ENCODE assay signal across 8 cellular contexts in the genomic region with DNA sequence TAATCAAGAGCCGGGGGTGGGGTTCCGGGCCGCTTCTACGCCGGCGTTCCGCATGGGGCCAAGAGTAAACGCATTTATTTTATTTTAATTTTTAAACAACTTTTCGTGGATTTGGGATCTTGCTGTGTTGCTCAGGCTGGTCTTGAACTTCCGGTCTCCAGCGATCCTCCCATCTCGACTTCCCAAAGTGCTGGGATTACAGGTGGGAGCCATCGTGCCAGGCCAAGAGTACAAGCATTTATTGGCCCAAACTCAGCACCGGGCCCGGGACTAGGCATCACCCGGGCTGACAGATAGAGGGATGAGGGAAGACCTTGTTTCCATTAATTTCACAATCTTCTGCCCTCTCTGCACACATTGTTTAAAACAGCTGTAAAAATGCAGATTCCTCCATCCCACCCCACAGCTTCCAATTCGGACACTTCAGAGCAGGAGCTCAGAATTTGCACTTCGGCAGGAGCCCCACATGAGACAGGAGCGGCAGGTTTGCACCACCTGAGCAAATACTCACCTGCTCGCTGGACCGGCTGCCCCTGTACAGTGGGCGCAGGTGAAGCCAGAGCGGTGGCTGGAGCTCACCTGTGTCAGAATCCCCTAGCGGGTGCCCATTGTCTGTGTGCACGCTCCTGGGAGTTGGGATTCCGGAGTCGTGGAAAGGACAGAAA. TPM values are rescaled to one million over a fixed set of nuclear protein-coding genes. Genes with fewer than 3 reads are reported as not detected.
DNase-seq lines count a peak whose midpoint lies in the region; ATAC-seq and TF ChIP-seq lines count a peak whose summit lies in the region.

No MANE protein-coding gene starts in this region.

- intact Hi-C loops in activated T-helper 2 cell treated with anti-CD3 and anti-CD28 coated beads, Interferon-gamma antibody, Interleukin-2, Interleukin-4, amounts not matched to agents 10 μg/mL and 5 μg/mL and 100 μg/mL, durations not matched to agents 14 hours and 24 hours and 36 hours (cut with micrococcal nuclease) = loop anchor here (10.0 kb wide), 2 partner anchors 105 to 135 kb away; partner anchors contain the start of genes COX4I1 and EMC8
- intact Hi-C loops in left lung (cut with DNase I) (no loop called here), vagina (cut with DNase I) (no loop called here)

- TF ChIP-seq CTCF in left lung (IDR thresholded peaks at IDR 0.05) (no peak), vagina (IDR thresholded peaks at IDR 0.05) (no peak)

- peak; percentile 9 for DNase-seq in stimulated activated CD4-positive, alpha-beta T cell treated with anti-CD3 and anti-CD28 coated beads, Interleukin-15, amount 100 ng/mL, for 24 hours
- DNase-seq in stimulated activated CD4-positive, alpha-beta T cell treated with anti-CD3 and anti-CD28 coated beads, Interleukin-1b, Interleukin-23, amount 100 ng/mL, for 48 hours = no peak
- DNase-seq in activated T-helper 2 cell treated with anti-CD3 and anti-CD28 coated beads, Interferon-gamma antibody, Interleukin-2, Interleukin-4, amounts not matched to agents 10 μg/mL and 5 μg/mL and 100 μg/mL, durations not matched to agents 14 hours and 24 hours and 36 hours (ENCODE audit: low spot score) = no peak
- DNase-seq in left lung (no peak), vagina (ENCODE audit: extremely low spot score in 2 of 2) (no peak), HEK293T (ENCODE audit: extremely low spot score) (no peak)

- H3K27me3 ChIP-seq in left lung (peaks cover 0 to 13% of the 10 kb centered on the region in 2 donors), vagina (no peaks in the 10 kb centered on the region)

- no peaks in the 10 kb centered on the region for H3K9me3 Mint-ChIP-seq in activated T-helper 2 cell treated with anti-CD3 and anti-CD28 coated beads, Interferon-gamma antibody, Interleukin-2, Interleukin-4, amounts not matched to agents 10 μg/mL and 5 μg/mL and 100 μg/mL, durations not matched to agents 14 hours and 24 hours and 36 hours

- no peak for TF ChIP-seq POLR2A in vagina (IDR thresholded peaks at IDR 0.05)

- H3K27ac Mint-ChIP-seq in activated T-helper 2 cell treated with anti-CD3 and anti-CD28 coated beads, Interferon-gamma antibody, Interleukin-2, Interleukin-4, amounts not matched to agents 10 μg/mL and 5 μg/mL and 100 μg/mL, durations not matched to agents 14 hours and 24 hours and 36 hours = no peak overlapping the region

- peak; percentile 20 for ATAC-seq in left lung
- ATAC-seq in GM18861 (IDR thresholded peaks at IDR 0.05; ENCODE audit: unreplicated experiment) = no peak
- no peak for ATAC-seq in HG02885 (IDR thresholded peaks at IDR 0.05; ENCODE audit: poor library complexity, unreplicated experiment)

- peaks cover 3% of the 10 kb centered on the region for H3K27me3 Mint-ChIP-seq in activated T-helper 2 cell treated with anti-CD3 and anti-CD28 coated beads, Interferon-gamma antibody, Interleukin-2, Interleukin-4, amounts not matched to agents 10 μg/mL and 5 μg/mL and 100 μg/mL, durations not matched to agents 14 hours and 24 hours and 36 hours (ENCODE audit: low read depth)

- H3K27ac ChIP-seq in left lung (no peak overlapping the region), vagina (no peak overlapping the region)

- H3K4me1 ChIP-seq in left lung (peaks cover 10 to 21% of the 10 kb centered on the region in 2 donors), vagina (peaks cover 16% of the 10 kb centered on the region)

- CTCF ChIA-PET in HEK293T (lab: Yijun Ruan, JAX) = interaction anchor here (0.6 to 1.8 kb wide), 2 partner anchors 48 to 73 kb away, joined by 3 to 5 read pairs; no protein-coding TSS in a partner anchor

- H3K9me3 ChIP-seq in left lung = no peaks in the 10 kb centered on the region
- H3K9me3 ChIP-seq in vagina = no peaks in the 10 kb centered on the region

- peak overlapping the region; percentile 72 for H3K4me3 Mint-ChIP-seq in activated T-helper 2 cell treated with anti-CD3 and anti-CD28 coated beads, Interferon-gamma antibody, Interleukin-2, Interleukin-4, amounts not matched to agents 10 μg/mL and 5 μg/mL and 100 μg/mL, durations not matched to agents 14 hours and 24 hours and 36 hours (ENCODE audit: low read depth)

- peaks cover 12% of the 10 kb centered on the region for H3K4me1 Mint-ChIP-seq in activated T-helper 2 cell treated with anti-CD3 and anti-CD28 coated beads, Interferon-gamma antibody, Interleukin-2, Interleukin-4, amounts not matched to agents 10 μg/mL and 5 μg/mL and 100 μg/mL, durations not matched to agents 14 hours and 24 hours and 36 hours (ENCODE audit: low read depth)

- H3K36me3 ChIP-seq in left lung = no peaks in the 10 kb centered on the region
- no peaks in the 10 kb centered on the region for H3K36me3 ChIP-seq in vagina

- peaks cover 21% of the 10 kb centered on the region for H3K36me3 Mint-ChIP-seq in activated T-helper 2 cell treated with anti-CD3 and anti-CD28 coated beads, Interferon-gamma antibody, Interleukin-2, Interleukin-4, amounts not matched to agents 10 μg/mL and 5 μg/mL and 100 μg/mL, durations not matched to agents 14 hours and 24 hours and 36 hours (ENCODE audit: low read depth)

- POLR2A ChIA-PET in HEK293T (lab: Yijun Ruan, JAX) = no interaction called here

- H3K4me3 ChIP-seq in left lung = peak overlapping the region; percentile 70 to 76
- H3K4me3 ChIP-seq in vagina = peak overlapping the region; percentile 62 to 79

TF ChIP-seq in HEK293T, 16 proteins besides CTCF, POLR2A, EP300 and RAD21:
- TF ChIP-seq L3MBTL2 (conservative IDR thresholded peaks at IDR 0.05) (no peak), BHLHE40 (IDR thresholded peaks at IDR 0.05; ENCODE audit: borderline replicate concordance) (no peak), ELF4 (IDR thresholded peaks at IDR 0.05) (no peak)

RNA-seq across cellular contexts. Expression of gene GINS2, which starts 0.7 kb away (rescaled TPM):
- 66.8 and 66.9 TPM in 2 replicates for total RNA-seq in activated T-helper 2 cell treated with anti-CD3 and anti-CD28 coated beads, Interferon-gamma antibody, Interleukin-2, Interleukin-4, amounts not matched to agents 10 μg/mL and 5 μg/mL and 100 μg/mL, durations not matched to agents 14 hours and 24 hours and 36 hours
- total RNA-seq in left lung (1 to 10 TPM; 4.2 to 8.5 TPM), vagina (0.25 TPM)
